ENCODE assay signal across 25 cellular contexts in genomic region chr9:18980124-18980660, GRCh38. TPM values are rescaled to one million over a fixed set of nuclear protein-coding genes. Genes with fewer than 3 reads are reported as not detected.
A peak's percentile ranks its signal among the peaks of the same experiment; 100 is the strongest.
DNase-seq lines count a peak whose midpoint lies in the region; ATAC-seq and TF ChIP-seq lines count a peak whose summit lies in the region.
"Had no signal": no experiment of that assay in that cellular context is flagged by ENCODE, and none has a peak within 500 bp of the region (broad histone marks: within the 10 kb centered on the region; RNA-seq: fewer than 3 reads in every experiment).

No MANE protein-coding gene starts in this region.

- DNase-seq in SK-N-SH (no peak), cerebellar cortex (ENCODE audit: low spot score) (peak; percentile 16), middle frontal gyrus (ENCODE audit: extremely low spot score, low spot score) (peak; percentile 42), aorta (no peak), H7 (no peak), breast epithelium (ENCODE audit: low spot score in 2 of 2) (no peak)
- DNase-seq: activated CD4-positive, alpha-beta T cell treated with anti-CD3 and anti-CD28 coated beads, Interleukin-2, amount 10 ng/mL, durations not matched to agents 24 days and 14 days; activated CD8-positive, alpha-beta memory T cell treated with anti-CD3 and anti-CD28 coated beads, Interleukin-2, amount 10 ng/mL, durations not matched to agents 7 days and 5 days; activated naive CD4-positive, alpha-beta T cell treated with anti-CD3 and anti-CD28 coated beads, Interleukin-2, amount 50 U/mL, for 16 hours; CD8-positive, alpha-beta T cell; effector memory CD8-positive, alpha-beta T cell; left colon; midbrain; NCI-H1417; NCI-H510A treated with DMSO at 0.1 percent for 48 hours; stimulated activated naive B cell treated with anti-CD40 and anti-IgM and Interleukin-4, amounts not matched to agents 10 μg/mL and 1 μg/mL and 100 μg/mL, for 72 hours; testis had no signal

- H3K4me3 ChIP-seq in SK-N-SH (ENCODE audit: low read depth in 2 of 2, low read length in 1 of 2) (no peak overlapping the region), aorta (ENCODE audit: low read length in 2 of 2) (no peak overlapping the region), H7 (ENCODE audit: insufficient read depth, low read depth, low read length) (no peak overlapping the region), breast epithelium (no peak overlapping the region)
- H3K4me3 ChIP-seq: Peyer's patch, SJCRH30, smooth muscle cell, testis had no signal

- 38% methylated on average over 1 of the region's 1 CpG for WGBS in SK-N-SH (ENCODE audit: low lambda C conversion rate)
- 0% methylated on average over 1 of the region's 1 CpG for WGBS in aorta, 2 donors

- H3K9ac ChIP-seq in SK-N-SH = no peak overlapping the region

- no peak for ATAC-seq in SK-N-SH treated with all-trans-retinoic acid at 6 μM for 48 hours
- ATAC-seq in aorta (ENCODE audit: low FRiP score) = no peak
- ATAC-seq in GM21528 (IDR thresholded peaks at IDR 0.05; ENCODE audit: low FRiP score, unreplicated experiment) = no peak
- ATAC-seq: activated CD8-positive, alpha-beta memory T cell treated with anti-CD3 and anti-CD28 coated beads, Interleukin-2, amount 10 ng/mL, durations not matched to agents 7 days and 5 days; CD8-positive, alpha-beta T cell; effector memory CD8-positive, alpha-beta T cell; stimulated activated naive B cell treated with anti-CD40 and anti-IgM and Interleukin-4, amounts not matched to agents 10 μg/mL and 1 μg/mL and 100 μg/mL, for 72 hours had no signal

- TF ChIP-seq CTCF in SK-N-SH (IDR thresholded peaks at IDR 0.05) (no peak), breast epithelium (IDR thresholded peaks at IDR 0.05) (no peak)

- H3K36me3 ChIP-seq in SK-N-SH (replicated peaks in 1 of 2; ENCODE audit: control insufficient read depth in 1 of 2, insufficient read depth in 2 of 2, low read length in 1 of 2) = no peaks in the 10 kb centered on the region
- no peaks in the 10 kb centered on the region for H3K36me3 ChIP-seq in aorta (ENCODE audit: control insufficient read depth in 1 of 2, insufficient read depth in 2 of 2, low read length in 1 of 2)
- H3K36me3 ChIP-seq in H7 (replicated peaks; ENCODE audit: control insufficient read depth, insufficient read depth, low read length) = no peaks in the 10 kb centered on the region
- H3K36me3 ChIP-seq in breast epithelium = no peaks in the 10 kb centered on the region
- H3K36me3 ChIP-seq: Peyer's patch, SJCRH30 had no signal

- H3K79me2 ChIP-seq in SK-N-SH (ENCODE audit: insufficient read depth) = no peaks in the 10 kb centered on the region

- peaks cover 6% of the 10 kb centered on the region for H3F3A ChIP-seq in SK-N-SH (replicated peaks; ENCODE audit: insufficient read depth)

- POLR2A ChIA-PET in SK-N-SH (lab: Yijun Ruan, JAX) = no interaction called here

- no peak overlapping the region for H2AFZ ChIP-seq in SK-N-SH (ENCODE audit: low read depth)

- no peak for TF ChIP-seq RAD21 in SK-N-SH (IDR thresholded peaks at IDR 0.05; ENCODE audit: low read length)

- no peak overlapping the region for H3K4me2 ChIP-seq in SK-N-SH
- H3K4me2 ChIP-seq: smooth muscle cell had no signal

- H4K20me1 ChIP-seq in SK-N-SH (ENCODE audit: insufficient read depth) = no peaks in the 10 kb centered on the region

- H3K9me3 ChIP-seq in SK-N-SH = no peaks in the 10 kb centered on the region
- H3K9me3 ChIP-seq in aorta (ENCODE audit: control insufficient read depth, low read length) = no peaks in the 10 kb centered on the region
- H3K9me3 ChIP-seq in breast epithelium = no peaks in the 10 kb centered on the region
- H3K9me3 ChIP-seq: Peyer's patch, SJCRH30, testis had no signal

- H3K27ac ChIP-seq in SK-N-SH (ENCODE audit: low read depth in 2 of 2, low read length in 1 of 2) = no peak overlapping the region
- H3K27ac ChIP-seq in aorta (ENCODE audit: low read depth in 1 of 2, low read length in 2 of 2) = peak overlapping the region; percentile 59 to 60
- H3K27ac ChIP-seq in breast epithelium = no peak overlapping the region
- H3K27ac ChIP-seq: 22Rv1, Peyer's patch, SJCRH30, testis had no signal

- H3K4me1 ChIP-seq in SK-N-SH (ENCODE audit: control insufficient read depth in 1 of 2, insufficient read depth in 2 of 2, low read depth in 1 of 2, low read length in 1 of 2) (peaks cover 4 to 6% of the 10 kb centered on the region in 2 experiments; a peak in 3 of 4 replicates), aorta (ENCODE audit: control insufficient read depth in 1 of 2, insufficient read depth in 2 of 2, low read length in 2 of 2) (peaks cover 0 to 11% of the 10 kb centered on the region in 2 donors), breast epithelium (no peaks in the 10 kb centered on the region)

- intact Hi-C loops in aorta (cut with DNase I) (no loop called here), breast epithelium (cut with DNase I; ENCODE audit: low total_unique reads) (no loop called here)

- TF ChIP-seq EP300 in SK-N-SH (IDR thresholded peaks at IDR 0.05; ENCODE audit: borderline replicate concordance in 1 of 2, low read depth in 1 of 2, low read length in 1 of 2) = no peak

- TF ChIP-seq POLR2A in breast epithelium (IDR thresholded peaks at IDR 0.05) = no peak

- CTCF ChIA-PET in SK-N-SH (lab: Yijun Ruan, JAX) = interaction anchor here (1.3 to 1.4 kb wide), 2 partner anchors 9 to 33 kb away, joined by 3 to 5 read pairs; no protein-coding TSS in a partner anchor

- H3K27me3 ChIP-seq in SK-N-SH (ENCODE audit: insufficient read depth) (no peaks in the 10 kb centered on the region), aorta (ENCODE audit: control insufficient read depth in 1 of 2, insufficient read depth in 2 of 2, low read length in 1 of 2) (no peaks in the 10 kb centered on the region), H7 (ENCODE audit: control insufficient read depth, insufficient read depth, low read length) (no peaks in the 10 kb centered on the region), breast epithelium (no peaks in the 10 kb centered on the region)
- H3K27me3 ChIP-seq: Peyer's patch, SJCRH30, testis had no signal

- H3K9me2 ChIP-seq in SK-N-SH = no peaks in the 10 kb centered on the region

TF ChIP-seq in SK-N-SH, 30 proteins besides CTCF, POLR2A, EP300 and RAD21:
- TF ChIP-seq JUND (IDR thresholded peaks at IDR 0.05) = no peak
- no peak for TF ChIP-seq SMC3 (IDR thresholded peaks at IDR 0.05; ENCODE audit: low read depth, low read length)
- no peak for TF ChIP-seq MEF2A (IDR thresholded peaks at IDR 0.05; ENCODE audit: borderline replicate concordance, low read depth)
- no peak for TF ChIP-seq EZH2phosphoT487 (IDR thresholded peaks at IDR 0.05; ENCODE audit: borderline replicate concordance, low read depth)
- TF ChIP-seq, protein P1, sequence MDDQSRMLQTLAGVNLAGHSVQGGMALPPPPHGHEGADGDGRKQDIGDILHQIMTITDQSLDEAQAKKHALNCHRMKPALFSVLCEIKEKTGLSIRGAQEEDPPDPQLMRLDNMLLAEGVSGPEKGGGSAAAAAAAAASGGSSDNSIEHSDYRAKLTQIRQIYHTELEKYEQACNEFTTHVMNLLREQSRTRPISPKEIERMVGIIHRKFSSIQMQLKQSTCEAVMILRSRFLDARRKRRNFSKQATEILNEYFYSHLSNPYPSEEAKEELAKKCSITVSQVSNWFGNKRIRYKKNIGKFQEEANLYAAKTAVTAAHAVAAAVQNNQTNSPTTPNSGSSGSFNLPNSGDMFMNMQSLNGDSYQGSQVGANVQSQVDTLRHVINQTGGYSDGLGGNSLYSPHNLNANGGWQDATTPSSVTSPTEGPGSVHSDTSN (IDR thresholded peaks at IDR 0.05) = peak; percentile 40; the same call in 1 of the 2 replicates

TF ChIP-seq in SK-N-SH treated with all-trans-retinoic acid at 6 μM for 48 hours, 23 proteins besides CTCF, POLR2A, EP300 and RAD21 (continues in another document):
- TF ChIP-seq TCF4 (CRISPR knock-in tag; IDR thresholded peaks at IDR 0.05; ENCODE audit: borderline replicate concordance) = no peak
- TF ChIP-seq ZNF565 (CRISPR knock-in tag; conservative IDR thresholded peaks at IDR 0.05; ENCODE audit: low read depth) = no peak
- TF ChIP-seq, protein P2, sequence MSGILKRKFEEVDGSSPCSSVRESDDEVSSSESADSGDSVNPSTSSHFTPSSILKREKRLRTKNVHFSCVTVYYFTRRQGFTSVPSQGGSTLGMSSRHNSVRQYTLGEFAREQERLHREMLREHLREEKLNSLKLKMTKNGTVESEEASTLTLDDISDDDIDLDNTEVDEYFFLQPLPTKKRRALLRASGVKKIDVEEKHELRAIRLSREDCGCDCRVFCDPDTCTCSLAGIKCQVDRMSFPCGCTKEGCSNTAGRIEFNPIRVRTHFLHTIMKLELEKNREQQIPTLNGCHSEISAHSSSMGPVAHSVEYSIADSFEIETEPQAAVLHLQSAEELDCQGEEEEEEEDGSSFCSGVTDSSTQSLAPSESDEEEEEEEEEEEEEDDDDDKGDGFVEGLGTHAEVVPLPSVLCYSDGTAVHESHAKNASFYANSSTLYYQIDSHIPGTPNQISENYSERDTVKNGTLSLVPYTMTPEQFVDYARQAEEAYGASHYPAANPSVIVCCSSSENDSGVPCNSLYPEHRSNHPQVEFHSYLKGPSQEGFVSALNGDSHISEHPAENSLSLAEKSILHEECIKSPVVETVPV (CRISPR knock-in tag; IDR thresholded peaks at IDR 0.05) = no peak
- no peak for TF ChIP-seq PPARA (CRISPR knock-in tag; IDR thresholded peaks at IDR 0.05; ENCODE audit: borderline replicate concordance)
- no peak for TF ChIP-seq OSR1 (CRISPR knock-in tag; IDR thresholded peaks at IDR 0.05)
- no peak for TF ChIP-seq GLIS3 (CRISPR knock-in tag; IDR thresholded peaks at IDR 0.05)
- TF ChIP-seq POU6F1 (CRISPR knock-in tag; IDR thresholded peaks at IDR 0.05; ENCODE audit: borderline replicate concordance, low read depth) = no peak
- TF ChIP-seq ESRRG (CRISPR knock-in tag; IDR thresholded peaks at IDR 0.05) = no peak
- no peak for TF ChIP-seq CSDC2 (CRISPR knock-in tag; IDR thresholded peaks at IDR 0.05)

RNA-seq across cellular contexts. Expression of gene SAXO1, which starts 52.8 kb away (rescaled TPM):
- polyA plus RNA-seq in SK-N-SH (2012; rRNA removed) = 0.03 TPM in 1 of 2 replicates, not detected in the other
- polyA plus RNA-seq in SK-N-SH (2012; cell fraction: cytosol; rRNA removed) = 0.01 TPM in 2 replicates
- 0.08 and 0.18 TPM in 2 replicates for polyA plus RNA-seq in SK-N-SH (2012; cell fraction: nucleus; rRNA removed)
- under 1 TPM; 0.24 to 0.29 TPM for total RNA-seq in aorta
- polyA plus RNA-seq in aorta = not detected
- total RNA-seq in H7 (2014; rRNA removed; shearing (Covaris generic)) = 0.21 and 0.48 TPM in 2 replicates
- under 1 TPM in 2 of 3 donors, not detected in 1; 0.16 to 0.29 TPM for total RNA-seq in breast epithelium
- total RNA-seq: activated CD4-positive, alpha-beta T cell treated with anti-CD3 and anti-CD28 coated beads, Interleukin-2, amount 10 ng/mL, durations not matched to agents 24 days and 14 days; activated T-helper 1 cell treated with anti-CD3 and anti-CD28 coated beads, Interleukin-12 subunit alpha, Interleukin-12 subunit beta, Interleukin-2, Interleukin-4 antibody, amounts not matched to agents 30 ng/mL and 10 ng/mL and 1 ng/mL, durations not matched to agents 14 hours and 24 hours and 36 hours; IMR-90; left colon; Peyer's patch; SJCRH30; smooth muscle cell had no signal
- polyA plus RNA-seq: IMR-90 had no signal

Comparison
In these comparisons a context has a peak if more than half of its experiments do, and no peak if none do; other contexts are left out.
1. DNase-seq: peak in cerebellar cortex (single experiment) and middle frontal gyrus (single experiment); none in SK-N-SH (single experiment), aorta (0 of 2), H7 (single experiment) and breast epithelium (0 of 2).
2. H3K27ac ChIP-seq: peak in aorta (2 of 2); none in SK-N-SH (0 of 2) and breast epithelium (0 of 2).